8 cellular contexts compared by ENCODE assay signal in genomic region chr7:155296788-155297516, GRCh38. TPM values are rescaled to one million over a fixed set of nuclear protein-coding genes. Genes with fewer than 3 reads are reported as not detected.
DNase-seq lines count a peak whose midpoint lies in the region; ATAC-seq and TF ChIP-seq lines count a peak whose summit lies in the region.

No MANE protein-coding gene starts in this region.

- H3K4me3 Mint-ChIP-seq in activated naive CD4-positive, alpha-beta T cell treated with anti-CD3 and anti-CD28 coated beads, Interleukin-2, amount 50 U/mL, for 24 hours, result peak overlapping the region; percentile 84
- H3K4me3 Mint-ChIP-seq in progenitor cell of endocrine pancreas (ENCODE audit: low read depth), result peak overlapping the region; percentile 66

- ATAC-seq in GM19463 (IDR thresholded peaks at IDR 0.05; ENCODE audit: unreplicated experiment) (peak; percentile 34), HG03565 (IDR thresholded peaks at IDR 0.05; ENCODE audit: unreplicated experiment) (peak; percentile 20), Right ventricle myocardium inferior (peak; percentile 37), upper lobe of right lung (peak; percentile 11)

- TF ChIP-seq CTCF in progenitor cell of endocrine pancreas (IDR thresholded peaks at IDR 0.05; ENCODE audit: unreplicated experiment) (peak; percentile 39), upper lobe of right lung (IDR thresholded peaks at IDR 0.05) (peak; percentile 43)

- DNase-seq in CMK (ENCODE audit: low read depth), result peak; percentile 26
- DNase-seq in SIG-M5 (lab: John Stamatoyannopoulos, UW), result peak; percentile 4
- peak; percentile 80 for DNase-seq in Right ventricle myocardium inferior (ENCODE audit: missing footprints)
- DNase-seq in progenitor cell of endocrine pancreas (ENCODE audit: low spot score, unreplicated experiment), result no peak
- DNase-seq in upper lobe of right lung, result peak; percentile 84

- peaks cover 7% of the 10 kb centered on the region for H3K36me3 Mint-ChIP-seq in activated naive CD4-positive, alpha-beta T cell treated with anti-CD3 and anti-CD28 coated beads, Interleukin-2, amount 50 U/mL, for 24 hours
- peaks cover 1% of the 10 kb centered on the region for H3K36me3 Mint-ChIP-seq in progenitor cell of endocrine pancreas (ENCODE audit: insufficient read depth)

- peaks cover 14% of the 10 kb centered on the region for H3K4me1 ChIP-seq in upper lobe of right lung

- intact Hi-C loops in Right ventricle myocardium inferior (cut with DNase I) (loop anchor here (1.0 to 5.0 kb wide), 3 partner anchors 38 to 105 kb away; no protein-coding TSS in a partner anchor), upper lobe of right lung (cut with DNase I) (no loop called here)

- H3K27me3 Mint-ChIP-seq in activated naive CD4-positive, alpha-beta T cell treated with anti-CD3 and anti-CD28 coated beads, Interleukin-2, amount 50 U/mL, for 24 hours, result no peaks in the 10 kb centered on the region
- peaks cover 13% of the 10 kb centered on the region for H3K27me3 Mint-ChIP-seq in progenitor cell of endocrine pancreas

- no peaks in the 10 kb centered on the region for H3K9me3 Mint-ChIP-seq in activated naive CD4-positive, alpha-beta T cell treated with anti-CD3 and anti-CD28 coated beads, Interleukin-2, amount 50 U/mL, for 24 hours
- no peaks in the 10 kb centered on the region for H3K9me3 Mint-ChIP-seq in progenitor cell of endocrine pancreas (ENCODE audit: low read depth)

- H3K27ac ChIP-seq in upper lobe of right lung, result peak overlapping the region; percentile 90

- H3K36me3 ChIP-seq in upper lobe of right lung, result peaks cover 9% of the 10 kb centered on the region

- peaks cover 33% of the 10 kb centered on the region for H3K4me1 Mint-ChIP-seq in activated naive CD4-positive, alpha-beta T cell treated with anti-CD3 and anti-CD28 coated beads, Interleukin-2, amount 50 U/mL, for 24 hours
- H3K4me1 Mint-ChIP-seq in progenitor cell of endocrine pancreas (ENCODE audit: low read depth), result peaks cover 30% of the 10 kb centered on the region

- H3K27ac Mint-ChIP-seq in activated naive CD4-positive, alpha-beta T cell treated with anti-CD3 and anti-CD28 coated beads, Interleukin-2, amount 50 U/mL, for 24 hours, result peak overlapping the region; percentile 85
- peak overlapping the region; percentile 45 for H3K27ac Mint-ChIP-seq in progenitor cell of endocrine pancreas

- peak overlapping the region; percentile 91 for H3K4me3 ChIP-seq in upper lobe of right lung

- no peaks in the 10 kb centered on the region for H3K27me3 ChIP-seq in upper lobe of right lung

- no peaks in the 10 kb centered on the region for H3K9me3 ChIP-seq in upper lobe of right lung

RNA-seq across cellular contexts. Expression of gene INSIG1, which starts 0.7 kb away (rescaled TPM):
- total RNA-seq in Right ventricle myocardium inferior, result 9.4 TPM
- 28.9 and 31.8 TPM in 2 replicates for total RNA-seq in progenitor cell of endocrine pancreas
- total RNA-seq in upper lobe of right lung, result 90.7 TPM
